8 cellular contexts compared by ENCODE assay signal in the genomic region with DNA sequence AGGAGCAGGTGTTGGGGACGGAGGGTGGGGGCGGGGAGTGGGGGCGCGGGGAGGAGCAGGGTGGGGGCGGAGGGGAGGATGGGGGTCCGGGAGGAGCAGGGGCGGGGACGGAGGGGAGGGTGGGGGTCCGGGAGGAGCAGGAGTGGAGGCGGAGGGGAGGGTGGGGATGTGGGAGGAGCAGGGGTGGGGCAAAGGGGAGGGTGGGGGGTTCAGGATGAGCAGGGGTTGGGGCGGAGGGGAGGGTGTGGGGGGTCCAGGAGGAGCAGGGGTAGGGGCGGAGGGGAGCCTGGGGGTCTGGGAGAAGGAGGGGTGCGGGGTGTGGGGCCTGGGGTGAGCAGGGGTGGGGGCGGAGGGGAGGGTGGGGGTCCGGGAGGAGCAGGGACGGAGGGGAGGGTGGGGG. TPM values are rescaled to one million over a fixed set of nuclear protein-coding genes. Genes with fewer than 3 reads are reported as not detected.
DNase-seq lines count a peak whose midpoint lies in the region; ATAC-seq and TF ChIP-seq lines count a peak whose summit lies in the region.

No MANE protein-coding gene starts in this region.

- WGBS in aorta, 2 donors = 5 to 10% methylated on average over 8 to 16 of the region's 16 CpGs

- ATAC-seq in stimulated activated naive CD8-positive, alpha-beta T cell treated with anti-CD3 and anti-CD28 coated beads, Interleukin-15, amount 100 ng/mL, for 72 hours = no peak
- no peak for ATAC-seq in stimulated activated naive CD8-positive, alpha-beta T cell treated with anti-CD3 and anti-CD28 coated beads, Interleukin-15, Interleukin-2, amounts not matched to agents 100 U/mL and 50 U/mL, for 24 hours
- no peak for ATAC-seq in activated T-cell treated with anti-CD3 and anti-CD28 coated beads, Interleukin-2, amount 50 U/mL, for 72 hours (replicated peaks in 1 of 2)
- ATAC-seq in left lung (no peak), aorta (ENCODE audit: low FRiP score) (no peak), GM19455 (IDR thresholded peaks at IDR 0.05; ENCODE audit: unreplicated experiment) (no peak), HG03039 (IDR thresholded peaks at IDR 0.05; ENCODE audit: unreplicated experiment) (no peak)

- H3K4me1 ChIP-seq in left lung (peaks cover 32 to 79% of the 10 kb centered on the region in 2 donors), aorta (ENCODE audit: control insufficient read depth in 1 of 2, insufficient read depth in 2 of 2, low read length in 2 of 2) (peaks cover 1 to 2% of the 10 kb centered on the region in 2 donors)

- no peaks in the 10 kb centered on the region for H3K36me3 Mint-ChIP-seq in activated T-cell treated with anti-CD3 and anti-CD28 coated beads, Interleukin-2, amount 50 U/mL, for 72 hours (ENCODE audit: insufficient read depth in 2 of 2)

- peaks cover 67% of the 10 kb centered on the region for H3K4me1 Mint-ChIP-seq in stimulated activated naive CD8-positive, alpha-beta T cell treated with anti-CD3 and anti-CD28 coated beads, Interleukin-15, amount 100 ng/mL, for 72 hours
- peaks cover 44% of the 10 kb centered on the region for H3K4me1 Mint-ChIP-seq in activated T-cell treated with anti-CD3 and anti-CD28 coated beads, Interleukin-2, amount 50 U/mL, for 72 hours (ENCODE audit: low read depth)

- DNase-seq in stimulated activated naive CD8-positive, alpha-beta T cell treated with anti-CD3 and anti-CD28 coated beads, Interleukin-15, amount 100 ng/mL, for 72 hours = no peak
- no peak for DNase-seq in stimulated activated naive CD8-positive, alpha-beta T cell treated with anti-CD3 and anti-CD28 coated beads, Interleukin-15, Interleukin-2, amounts not matched to agents 100 U/mL and 50 U/mL, for 24 hours
- DNase-seq in activated T-cell treated with anti-CD3 and anti-CD28 coated beads, Interleukin-2, amount 50 U/mL, for 72 hours = peak in 1 of 2 donors; percentile 71
- DNase-seq in left lung = no peak
- peak in 1 of 2 donors; percentile 78 for DNase-seq in aorta
- no peak for DNase-seq in dedifferentiated amniotic fluid mesenchymal stem cell (ENCODE audit: extremely low spot score)

- peak overlapping the region; percentile 80 to 82 for H3K4me3 Mint-ChIP-seq in stimulated activated naive CD8-positive, alpha-beta T cell treated with anti-CD3 and anti-CD28 coated beads, Interleukin-15, amount 100 ng/mL, for 72 hours
- H3K4me3 Mint-ChIP-seq in activated T-cell treated with anti-CD3 and anti-CD28 coated beads, Interleukin-2, amount 50 U/mL, for 72 hours = peak overlapping the region; percentile 56 to 79

- H3K36me3 ChIP-seq in left lung (no peaks in the 10 kb centered on the region), aorta (ENCODE audit: control insufficient read depth in 1 of 2, insufficient read depth in 2 of 2, low read length in 1 of 2) (no peaks in the 10 kb centered on the region)

- H3K27ac ChIP-seq in left lung (peak overlapping the region; percentile 95 to 99), aorta (ENCODE audit: low read depth in 1 of 2, low read length in 2 of 2) (no peak overlapping the region)

- no peaks in the 10 kb centered on the region for H3K27me3 ChIP-seq in left lung
- no peaks in the 10 kb centered on the region for H3K27me3 ChIP-seq in aorta (ENCODE audit: control insufficient read depth in 1 of 2, insufficient read depth in 2 of 2, low read length in 1 of 2)

- H3K27me3 Mint-ChIP-seq in stimulated activated naive CD8-positive, alpha-beta T cell treated with anti-CD3 and anti-CD28 coated beads, Interleukin-15, amount 100 ng/mL, for 72 hours = no peaks in the 10 kb centered on the region
- no peaks in the 10 kb centered on the region for H3K27me3 Mint-ChIP-seq in activated T-cell treated with anti-CD3 and anti-CD28 coated beads, Interleukin-2, amount 50 U/mL, for 72 hours (ENCODE audit: low read depth)

- H3K9me3 Mint-ChIP-seq in stimulated activated naive CD8-positive, alpha-beta T cell treated with anti-CD3 and anti-CD28 coated beads, Interleukin-15, amount 100 ng/mL, for 72 hours = no peaks in the 10 kb centered on the region
- no peaks in the 10 kb centered on the region for H3K9me3 Mint-ChIP-seq in activated T-cell treated with anti-CD3 and anti-CD28 coated beads, Interleukin-2, amount 50 U/mL, for 72 hours

- no peak for TF ChIP-seq CTCF in left lung (IDR thresholded peaks at IDR 0.05)

- intact Hi-C loops in left lung (cut with DNase I) = no loop called here
- intact Hi-C loops in aorta (cut with DNase I) = loop anchor here in 1 of 2 donors (2.0 kb wide), 1 partner anchor 17 kb away; a partner anchor contains a TSS

- peak overlapping the region in 1 of 2 donors; percentile 80 for H3K27ac Mint-ChIP-seq in stimulated activated naive CD8-positive, alpha-beta T cell treated with anti-CD3 and anti-CD28 coated beads, Interleukin-15, amount 100 ng/mL, for 72 hours
- no peak overlapping the region for H3K27ac Mint-ChIP-seq in activated T-cell treated with anti-CD3 and anti-CD28 coated beads, Interleukin-2, amount 50 U/mL, for 72 hours

- H3K9me3 ChIP-seq in left lung = no peaks in the 10 kb centered on the region
- H3K9me3 ChIP-seq in aorta (ENCODE audit: control insufficient read depth, low read length) = no peaks in the 10 kb centered on the region

- peak overlapping the region; percentile 11 to 71 for H3K4me3 ChIP-seq in left lung
- H3K4me3 ChIP-seq in aorta (ENCODE audit: low read length in 2 of 2) = peak overlapping the region; percentile 4 to 23

RNA-seq across cellular contexts. Expression of a gene that starts 17.1 kb away (rescaled TPM):
- total RNA-seq in activated T-cell treated with anti-CD3 and anti-CD28 coated beads, Interleukin-2, amount 50 U/mL, for 72 hours = 10 to 100 TPM; 24.4 to 33.2 TPM
- total RNA-seq in left lung (10 to 100 TPM; 59.7 to 79.7 TPM), aorta (10 to 100 TPM; 31.2 to 41.6 TPM)
- 10 to 100 TPM; 12.6 to 43.5 TPM for polyA plus RNA-seq in aorta

RNA-seq across cellular contexts. Expression of a gene that starts 17.3 kb away (rescaled TPM):
- 10 to 100 TPM; 11.7 to 13.6 TPM for total RNA-seq in activated T-cell treated with anti-CD3 and anti-CD28 coated beads, Interleukin-2, amount 50 U/mL, for 72 hours
- total RNA-seq in left lung (10 to 100 TPM; 29.4 to 35.2 TPM), aorta (10 to 100 TPM; 13.7 to 18.7 TPM)
- 10 to 100 TPM in 1 of 2 donors, 1 to 10 TPM in 1; 3.0 to 13.4 TPM for polyA plus RNA-seq in aorta

RNA-seq across cellular contexts. Expression of a gene that starts 25.0 kb away (rescaled TPM):
- total RNA-seq in activated T-cell treated with anti-CD3 and anti-CD28 coated beads, Interleukin-2, amount 50 U/mL, for 72 hours = 100 to 1,000 TPM; 209 to 236 TPM
- total RNA-seq in left lung = 100 to 1,000 TPM in 1 of 2 donors, 10 to 100 TPM in 1; 80.6 to 129 TPM
- 10 to 100 TPM; 41.4 to 74.9 TPM for total RNA-seq in aorta
- polyA plus RNA-seq in aorta = 10 to 100 TPM; 11.0 to 16.0 TPM

Comparison
In these comparisons a context has a peak if more than half of its experiments do, and no peak if none do; other contexts are left out.
1. H3K27ac ChIP-seq: peak in left lung (2 of 2); none in aorta (0 of 2).